ENCODE assay signal across 8 cellular contexts in genomic region chr17:48002208-48002919, GRCh38. TPM values are rescaled to one million over a fixed set of nuclear protein-coding genes. Genes with fewer than 3 reads are reported as not detected.
DNase-seq lines count a peak whose midpoint lies in the region; ATAC-seq and TF ChIP-seq lines count a peak whose summit lies in the region.

No MANE protein-coding gene starts in this region.

- WGBS in stomach, 5 donors = 44 to 55% (median 49%) methylated on average over 5 of the region's 5 CpGs

- DNase-seq in NCI-H1436 treated with DMSO at 0.1 percent for 48 hours (lab: John Stamatoyannopoulos, UW) (peak; percentile 84), amniotic stem cell (lab: John Stamatoyannopoulos, UW) (peak; percentile 57), stomach (no peak), cortex of kidney (lab: John Stamatoyannopoulos, UW) (no peak), NCI-H128 (lab: John Stamatoyannopoulos, UW; ENCODE audit: unreplicated experiment) (no peak)
- no peak for DNase-seq in activated CD4-positive, CD25-positive, alpha-beta regulatory T cell (lab: John Stamatoyannopoulos, UW)

- no peaks in the 10 kb centered on the region for H3K9me3 ChIP-seq in iPS-20b (ENCODE audit: insufficient read depth, low read depth, low read length)
- H3K9me3 ChIP-seq in stomach = no peaks in the 10 kb centered on the region

- H3K36me3 ChIP-seq in iPS-20b (ENCODE audit: insufficient read depth, low read depth, low read length) (no peaks in the 10 kb centered on the region), stomach (no peaks in the 10 kb centered on the region)

- H3K27me3 ChIP-seq in iPS-20b (ENCODE audit: insufficient read depth, low read length) = no peaks in the 10 kb centered on the region
- H3K27me3 ChIP-seq in stomach = no peaks in the 10 kb centered on the region

- peak overlapping the region; percentile 82 for H3K9ac ChIP-seq in iPS-20b (ENCODE audit: low read depth, low read length)

- no peak for TF ChIP-seq CTCF in stomach (IDR thresholded peaks at IDR 0.05)

- H3K4me3 ChIP-seq in iPS-20b (ENCODE audit: low read length) (peak overlapping the region; percentile 53; the same call in 1 of the 2 replicates), stomach (no peak overlapping the region)

- peak; percentile 55 for ATAC-seq in GM18858 (IDR thresholded peaks at IDR 0.05; ENCODE audit: unreplicated experiment)

- intact Hi-C loops in stomach (cut with DNase I; ENCODE audit: low total_unique reads) = no loop called here

- H3K27ac ChIP-seq in iPS-20b (ENCODE audit: low read length) (peak overlapping the region; percentile 86), stomach (peak overlapping the region in 4 of 5 donors; percentile 26 to 75 (median 60))

- H3K4me1 ChIP-seq in iPS-20b (ENCODE audit: insufficient read depth, low read length) = peaks cover 30% of the 10 kb centered on the region; the same call in 1 of the 2 replicates
- peaks cover 0 to 23% (median 11%) of the 10 kb centered on the region in 4 donors for H3K4me1 ChIP-seq in stomach

- TF ChIP-seq EP300 in stomach (IDR thresholded peaks at IDR 0.05) = no peak

- no peak for TF ChIP-seq POLR2A in stomach (IDR thresholded peaks at IDR 0.05)

RNA-seq across cellular contexts. Expression of gene CDK5RAP3, which starts 31.5 kb away (rescaled TPM):
- total RNA-seq in stomach = 100 to 1,000 TPM; 101 to 682 (median 474) TPM
- 100 to 1,000 TPM; 155 to 300 (median 242) TPM for polyA plus RNA-seq in stomach

RNA-seq across cellular contexts. Expression of gene COPZ2, which starts 35.2 kb away (rescaled TPM):
- total RNA-seq in stomach = 100 to 1,000 TPM in 1 of 5 donors, 10 to 100 TPM in 2, 1 to 10 TPM in 2; 6.8 to 187 (median 12.3) TPM
- polyA plus RNA-seq in stomach = 10 to 100 TPM; 17.0 to 20.4 (median 17.1) TPM

RNA-seq across cellular contexts. Expression of gene PRR15L, which starts 44.7 kb away (rescaled TPM):
- 10 to 100 TPM; 23.9 to 93.6 (median 69.8) TPM for total RNA-seq in stomach
- 100 to 1,000 TPM in 1 of 3 donors, 10 to 100 TPM in 2; 71.0 to 102 (median 97.9) TPM for polyA plus RNA-seq in stomach

RNA-seq across cellular contexts. Expression of gene NFE2L1, which starts 45.8 kb away (rescaled TPM):
- total RNA-seq in stomach = 100 to 1,000 TPM in 3 of 5 donors, 10 to 100 TPM in 2; 51.4 to 160 (median 126) TPM
- polyA plus RNA-seq in stomach = 10 to 100 TPM; 25.2 to 39.5 (median 36.6) TPM

Comparison
In these comparisons a context has a peak if more than half of its experiments do, and no peak if none do; other contexts are left out.
1. DNase-seq: peak in NCI-H1436 treated with DMSO at 0.1 percent for 48 hours (single experiment) and amniotic stem cell (single experiment); none in stomach (single experiment), cortex of kidney (single experiment), activated CD4-positive, CD25-positive, alpha-beta regulatory T cell (0 of 4) and NCI-H128 (single experiment).